24 cellular contexts compared by ENCODE assay signal in the genomic region with DNA sequence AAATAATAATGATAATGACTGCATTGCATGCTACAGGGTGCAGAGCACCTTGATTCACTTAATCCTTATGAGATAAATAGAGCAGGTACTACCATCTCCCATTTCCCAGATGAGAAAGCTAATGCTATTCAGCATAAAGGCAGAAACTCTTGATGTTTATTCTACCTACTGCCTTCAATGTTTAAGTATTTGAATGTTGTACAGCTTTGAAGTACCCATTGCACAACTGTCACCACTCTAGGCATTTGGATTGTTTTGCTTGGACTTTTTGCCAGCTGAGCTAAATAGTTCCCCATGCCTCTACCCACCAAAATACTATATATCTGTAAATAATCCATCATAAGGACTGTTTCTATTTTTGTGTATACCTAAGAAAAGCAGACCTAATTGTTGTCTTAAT. TPM values are rescaled to one million over a fixed set of nuclear protein-coding genes. Genes with fewer than 3 reads are reported as not detected.
DNase-seq lines count a peak whose midpoint lies in the region; ATAC-seq and TF ChIP-seq lines count a peak whose summit lies in the region.
"Had no signal": no experiment of that assay in that cellular context is flagged by ENCODE, and none has a peak within 500 bp of the region (broad histone marks: within the 10 kb centered on the region; RNA-seq: fewer than 3 reads in every experiment).

No MANE protein-coding gene starts in this region.

- peaks cover 33% of the 10 kb centered on the region for H3K4me1 Mint-ChIP-seq in activated naive CD4-positive, alpha-beta T cell treated with anti-CD3 and anti-CD28 coated beads, Interleukin-2, amount 50 U/mL, for 24 hours
- H3K4me1 Mint-ChIP-seq in CD4-positive, alpha-beta T cell (ENCODE audit: low read depth) = peaks cover 33% of the 10 kb centered on the region
- H3K4me1 Mint-ChIP-seq in activated T-helper 17 cell treated with anti-CD3 and anti-CD28 coated beads, Interleukin-2, amount 50 U/mL, for 72 hours = peaks cover 8% of the 10 kb centered on the region

- no peak overlapping the region for H3K27ac ChIP-seq in CD4-positive, alpha-beta T cell (ENCODE audit: low read depth, low read length)
- H3K27ac ChIP-seq in lower lobe of right lung = no peak overlapping the region
- H3K27ac ChIP-seq: BLaER1, C4-2B had no signal

- intact Hi-C loops in CD4-positive, alpha-beta T cell (cut with DNase I, micrococcal nuclease) = no loop called here
- intact Hi-C loops in lower lobe of right lung (cut with DNase I) = no loop called here

- CTCF ChIA-PET in CD4-positive, alpha-beta T cell (lab: Charles Lee) = no interaction called here

- H3K27me3 Mint-ChIP-seq in activated naive CD4-positive, alpha-beta T cell treated with anti-CD3 and anti-CD28 coated beads, Interleukin-2, amount 50 U/mL, for 24 hours = no peaks in the 10 kb centered on the region
- H3K27me3 Mint-ChIP-seq in CD4-positive, alpha-beta T cell = no peaks in the 10 kb centered on the region
- H3K27me3 Mint-ChIP-seq in activated T-helper 17 cell treated with anti-CD3 and anti-CD28 coated beads, Interleukin-2, amount 50 U/mL, for 72 hours = no peaks in the 10 kb centered on the region
- H3K27me3 Mint-ChIP-seq: CD4-positive, alpha-beta memory T cell; CD8-positive, alpha-beta memory T cell had no signal

- ATAC-seq in CD4-positive, alpha-beta T cell (ENCODE audit: poor library complexity) = no peak
- no peak for ATAC-seq in activated T-helper 17 cell treated with anti-CD3 and anti-CD28 coated beads, Interleukin-2, amount 50 U/mL, for 72 hours (replicated peaks)
- peak; percentile 45 to 60 for ATAC-seq in lower lobe of right lung
- ATAC-seq in HG03159 (IDR thresholded peaks at IDR 0.05; ENCODE audit: unreplicated experiment) = no peak
- ATAC-seq: GM12878 had no signal

- H3K4me3 ChIP-seq in lower lobe of right lung = no peak overlapping the region
- H3K4me3 ChIP-seq: BLaER1, GM12878 had no signal

- H3K9me3 ChIP-seq in CD4-positive, alpha-beta T cell (ENCODE audit: control insufficient read depth, low read length) = no peaks in the 10 kb centered on the region
- H3K9me3 ChIP-seq in lower lobe of right lung = no peaks in the 10 kb centered on the region
- H3K9me3 ChIP-seq: BE2C, BLaER1 had no signal

- TF ChIP-seq CTCF in CD4-positive, alpha-beta T cell (IDR thresholded peaks at IDR 0.05) = no peak
- no peak for TF ChIP-seq CTCF in lower lobe of right lung (IDR thresholded peaks at IDR 0.05)

- H3K36me3 Mint-ChIP-seq in activated naive CD4-positive, alpha-beta T cell treated with anti-CD3 and anti-CD28 coated beads, Interleukin-2, amount 50 U/mL, for 24 hours = peaks cover 5% of the 10 kb centered on the region
- peaks cover 80% of the 10 kb centered on the region for H3K36me3 Mint-ChIP-seq in CD4-positive, alpha-beta T cell (ENCODE audit: low read depth)
- peaks cover 91% of the 10 kb centered on the region for H3K36me3 Mint-ChIP-seq in activated T-helper 17 cell treated with anti-CD3 and anti-CD28 coated beads, Interleukin-2, amount 50 U/mL, for 72 hours (ENCODE audit: low read depth)

- peak overlapping the region; percentile 55 for H3K27ac Mint-ChIP-seq in activated naive CD4-positive, alpha-beta T cell treated with anti-CD3 and anti-CD28 coated beads, Interleukin-2, amount 50 U/mL, for 24 hours
- H3K27ac Mint-ChIP-seq in CD4-positive, alpha-beta T cell = peak overlapping the region; percentile 17
- H3K27ac Mint-ChIP-seq in activated T-helper 17 cell treated with anti-CD3 and anti-CD28 coated beads, Interleukin-2, amount 50 U/mL, for 72 hours = peak overlapping the region; percentile 12

- POLR2A ChIA-PET in CD4-positive, alpha-beta T cell (lab: Charles Lee) = interaction anchor here (0.5 kb wide), 1 partner anchor 178 kb away, joined by 3 read pairs; no protein-coding TSS in a partner anchor

- no peak overlapping the region for H3K4me3 Mint-ChIP-seq in activated naive CD4-positive, alpha-beta T cell treated with anti-CD3 and anti-CD28 coated beads, Interleukin-2, amount 50 U/mL, for 24 hours
- H3K4me3 Mint-ChIP-seq in CD4-positive, alpha-beta T cell = no peak overlapping the region
- H3K4me3 Mint-ChIP-seq in activated T-helper 17 cell treated with anti-CD3 and anti-CD28 coated beads, Interleukin-2, amount 50 U/mL, for 72 hours = no peak overlapping the region
- H3K4me3 Mint-ChIP-seq: CD8-positive, alpha-beta memory T cell had no signal

- H3K27me3 ChIP-seq in CD4-positive, alpha-beta T cell (ENCODE audit: control insufficient read depth, insufficient read depth, low read length) = no peaks in the 10 kb centered on the region
- no peaks in the 10 kb centered on the region for H3K27me3 ChIP-seq in lower lobe of right lung (ENCODE audit: low read depth)
- H3K27me3 ChIP-seq: BE2C, BLaER1 had no signal

- H3K4me1 ChIP-seq in lower lobe of right lung = peaks cover 12% of the 10 kb centered on the region
- H3K4me1 ChIP-seq: BE2C had no signal

- peaks cover 79% of the 10 kb centered on the region for H3K36me3 ChIP-seq in lower lobe of right lung
- H3K36me3 ChIP-seq: BE2C had no signal

- DNase-seq in activated naive CD4-positive, alpha-beta T cell (lab: John Stamatoyannopoulos, UW) = no peak
- no peak for DNase-seq in CD4-positive, alpha-beta T cell
- DNase-seq in lower lobe of right lung (no peak), C1 segment of cervical spinal cord (lab: John Stamatoyannopoulos, UW) (no peak), NAMALWA (ENCODE audit: low spot score) (no peak)
- DNase-seq: 8988T; ACHN; BE2C; CD4-positive, alpha-beta memory T cell; CD8-positive, alpha-beta memory T cell; COR-L47; DMS 273 treated with DMSO at 0.1 percent for 48 hours; DMS153; DMS53; DMS79; DND-41; EL; GDM1 had no signal

- no peaks in the 10 kb centered on the region for H3K9me3 Mint-ChIP-seq in activated naive CD4-positive, alpha-beta T cell treated with anti-CD3 and anti-CD28 coated beads, Interleukin-2, amount 50 U/mL, for 24 hours
- H3K9me3 Mint-ChIP-seq in CD4-positive, alpha-beta T cell = no peaks in the 10 kb centered on the region
- H3K9me3 Mint-ChIP-seq in activated T-helper 17 cell treated with anti-CD3 and anti-CD28 coated beads, Interleukin-2, amount 50 U/mL, for 72 hours = no peaks in the 10 kb centered on the region
- H3K9me3 Mint-ChIP-seq: CD4-positive, alpha-beta memory T cell; CD8-positive, alpha-beta memory T cell had no signal

RNA-seq across cellular contexts. Expression of a gene that starts 7.7 kb away (rescaled TPM):
- 10 to 100 TPM; 43.5 to 45.3 TPM for total RNA-seq in CD4-positive, alpha-beta T cell
- total RNA-seq in activated T-helper 17 cell treated with anti-CD3 and anti-CD28 coated beads, Interleukin-2, amount 50 U/mL, for 72 hours = 10 to 100 TPM; 14.8 to 40.6 TPM
- total RNA-seq in lower lobe of right lung = 33.8 TPM

RNA-seq across cellular contexts. Expression of a gene that starts 13.5 kb away (rescaled TPM):
- total RNA-seq in CD4-positive, alpha-beta T cell = 10 to 100 TPM; 50.9 to 54.8 TPM
- total RNA-seq in activated T-helper 17 cell treated with anti-CD3 and anti-CD28 coated beads, Interleukin-2, amount 50 U/mL, for 72 hours = 10 to 100 TPM; 54.9 to 60.1 TPM
- 38.7 TPM for total RNA-seq in lower lobe of right lung

RNA-seq across cellular contexts. Expression of a gene that starts 54.2 kb away (rescaled TPM):
- total RNA-seq in CD4-positive, alpha-beta T cell = under 1 TPM; 0.81 to 0.96 TPM
- total RNA-seq in activated T-helper 17 cell treated with anti-CD3 and anti-CD28 coated beads, Interleukin-2, amount 50 U/mL, for 72 hours = 1 to 10 TPM in 1 of 2 donors, under 1 TPM in 1; 0.73 to 3.4 TPM
- total RNA-seq in lower lobe of right lung = 1.9 TPM

Comparison
In these comparisons a context has a peak if more than half of its experiments do, and no peak if none do; other contexts are left out.
1. ATAC-seq: peak in lower lobe of right lung (2 of 2); none in CD4-positive, alpha-beta T cell (single experiment), activated T-helper 17 cell treated with anti-CD3 and anti-CD28 coated beads, Interleukin-2, amount 50 U/mL, for 72 hours (single experiment) and HG03159 (single experiment).
2. Peak in every context shown above with its lines, with median percentiles within 50 percentile points of each other: H3K27ac Mint-ChIP-seq.